ENCODE assay signal across 1 cellular context in the genomic region with DNA sequence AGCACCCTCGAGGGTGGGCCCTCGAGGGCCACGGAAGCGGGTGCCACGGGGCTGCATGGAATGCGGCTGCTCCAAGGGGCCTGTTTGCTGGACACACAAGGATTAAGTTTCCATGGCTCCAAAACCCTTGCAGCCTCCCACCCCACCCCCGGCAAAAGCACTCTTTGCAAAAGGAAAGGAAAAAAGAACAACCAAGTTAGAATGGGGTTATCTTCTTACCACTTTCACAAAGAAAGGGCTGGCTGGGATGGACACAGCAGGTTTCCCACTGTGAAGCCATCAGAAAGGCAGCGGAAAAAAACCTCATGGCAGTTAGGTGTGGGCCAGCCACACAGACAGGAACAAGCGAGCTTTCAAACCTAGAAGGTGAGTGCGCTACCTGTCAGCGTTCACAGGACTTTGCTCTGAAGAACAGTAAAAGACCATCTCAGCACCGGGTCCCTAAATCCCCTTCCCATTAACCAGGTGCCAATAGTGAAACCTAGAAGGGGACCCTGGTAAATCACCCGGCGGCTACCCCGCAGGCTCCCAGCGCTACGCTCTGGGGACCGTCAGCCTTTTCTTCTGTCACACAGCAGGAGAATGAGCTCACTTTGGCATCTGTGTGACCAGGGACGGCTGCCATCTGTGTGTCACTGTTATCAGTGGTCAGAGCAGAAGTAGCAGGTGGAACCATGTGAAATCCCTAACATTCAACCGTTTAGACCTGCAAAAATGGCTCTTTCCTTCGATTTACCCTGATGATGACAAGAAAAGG.
TF ChIP-seq lines count a peak whose summit lies in the region.

No MANE protein-coding gene starts in this region.

TF ChIP-seq in GM23338, 12 proteins besides CTCF, POLR2A, EP300 and RAD21 (continued from another document):
- TF ChIP-seq, protein P1, sequence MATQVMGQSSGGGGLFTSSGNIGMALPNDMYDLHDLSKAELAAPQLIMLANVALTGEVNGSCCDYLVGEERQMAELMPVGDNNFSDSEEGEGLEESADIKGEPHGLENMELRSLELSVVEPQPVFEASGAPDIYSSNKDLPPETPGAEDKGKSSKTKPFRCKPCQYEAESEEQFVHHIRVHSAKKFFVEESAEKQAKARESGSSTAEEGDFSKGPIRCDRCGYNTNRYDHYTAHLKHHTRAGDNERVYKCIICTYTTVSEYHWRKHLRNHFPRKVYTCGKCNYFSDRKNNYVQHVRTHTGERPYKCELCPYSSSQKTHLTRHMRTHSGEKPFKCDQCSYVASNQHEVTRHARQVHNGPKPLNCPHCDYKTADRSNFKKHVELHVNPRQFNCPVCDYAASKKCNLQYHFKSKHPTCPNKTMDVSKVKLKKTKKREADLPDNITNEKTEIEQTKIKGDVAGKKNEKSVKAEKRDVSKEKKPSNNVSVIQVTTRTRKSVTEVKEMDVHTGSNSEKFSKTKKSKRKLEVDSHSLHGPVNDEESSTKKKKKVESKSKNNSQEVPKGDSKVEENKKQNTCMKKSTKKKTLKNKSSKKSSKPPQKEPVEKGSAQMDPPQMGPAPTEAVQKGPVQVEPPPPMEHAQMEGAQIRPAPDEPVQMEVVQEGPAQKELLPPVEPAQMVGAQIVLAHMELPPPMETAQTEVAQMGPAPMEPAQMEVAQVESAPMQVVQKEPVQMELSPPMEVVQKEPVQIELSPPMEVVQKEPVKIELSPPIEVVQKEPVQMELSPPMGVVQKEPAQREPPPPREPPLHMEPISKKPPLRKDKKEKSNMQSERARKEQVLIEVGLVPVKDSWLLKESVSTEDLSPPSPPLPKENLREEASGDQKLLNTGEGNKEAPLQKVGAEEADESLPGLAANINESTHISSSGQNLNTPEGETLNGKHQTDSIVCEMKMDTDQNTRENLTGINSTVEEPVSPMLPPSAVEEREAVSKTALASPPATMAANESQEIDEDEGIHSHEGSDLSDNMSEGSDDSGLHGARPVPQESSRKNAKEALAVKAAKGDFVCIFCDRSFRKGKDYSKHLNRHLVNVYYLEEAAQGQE (IDR thresholded peaks at IDR 0.05; ENCODE audit: unreplicated experiment): no peak
- no peak for TF ChIP-seq JUNB (IDR thresholded peaks at IDR 0.05; ENCODE audit: unreplicated experiment)
- TF ChIP-seq ZNF331 (CRISPR knock-in tag; IDR thresholded peaks at IDR 0.05; ENCODE audit: low read depth): no peak
- no peak for TF ChIP-seq CREB1 (CRISPR knock-in tag; IDR thresholded peaks at IDR 0.05; ENCODE audit: low read depth)
